In genomic region chr5:38968665-38969064, GRCh38 we compare ENCODE assay signal across 35 cellular contexts.
"Had no signal": no experiment of that assay in that cellular context is flagged by ENCODE, and none has a peak within 500 bp of the region (broad histone marks: within the 10 kb centered on the region; RNA-seq: fewer than 3 reads in every experiment).

No MANE protein-coding gene starts in this region.

- H3K4me1 ChIP-seq: adrenal gland, body of pancreas, gastroesophageal sphincter, heart left ventricle, left ventricle myocardium inferior, pancreas, prostate gland, sigmoid colon had no signal

- H3K4me3 ChIP-seq: adrenal gland, body of pancreas, gastroesophageal sphincter, heart left ventricle, left ventricle myocardium inferior, lung, pancreas, prostate gland, sigmoid colon had no signal

- DNase-seq: activated CD4-positive, alpha-beta memory T cell treated with anti-CD3 and anti-CD28 coated beads for 36 hours; activated CD4-positive, alpha-beta T cell treated with anti-CD3 and anti-CD28 coated beads, Interleukin-2, amount 10 ng/mL, durations not matched to agents 24 days and 14 days; activated CD4-positive, CD25-positive, alpha-beta regulatory T cell treated with anti-CD3 and anti-CD28 coated beads, Interleukin-2, amount 50 U/mL, for 72 hours; activated CD8-positive, alpha-beta memory T cell treated with anti-CD3 and anti-CD28 coated beads, Interleukin-2, amount 50 U/mL, for 4 hours; activated effector memory CD4-positive, alpha-beta T cell treated with anti-CD3 and anti-CD28 coated beads, Interleukin-2, amount 50 U/mL, for 16 hours; activated naive CD4-positive, alpha-beta T cell treated with anti-CD3 and anti-CD28 coated beads for 36 hours; activated naive CD8-positive, alpha-beta T cell treated with anti-CD3 and anti-CD28 coated beads for 36 hours; activated T-cell treated with anti-CD3 and anti-CD28 coated beads, Interleukin-2, amount 50 U/mL, for 1 hour; adrenal gland; aorta; body of pancreas; effector CD8-positive, alpha-beta T cell; heart left ventricle; hypothalamus; left ventricle myocardium inferior; naive B cell; nephron progenitor cell; pancreas; retina; sigmoid colon; small intestine; stimulated activated CD4-positive, alpha-beta T cell treated with anti-CD3 and anti-CD28 coated beads, Interleukin-1b, Interleukin-23, amount 100 ng/mL, for 48 hours; stimulated activated CD4-positive, alpha-beta T cell treated with anti-CD3 and anti-CD28 coated beads, Interleukin-4, amount 100 ng/mL, for 4 hours; stimulated activated CD8-positive, alpha-beta memory T cell treated with anti-CD3 and anti-CD28 coated beads, Interleukin-4, amount 100 ng/mL, for 48 hours; stimulated activated naive CD8-positive, alpha-beta T cell treated with anti-CD3 and anti-CD28 coated beads, Interleukin-15, amount 100 ng/mL, for 72 hours; substantia nigra; T-helper 17 cell; T1000; WERI-Rb-1 had no signal

- ATAC-seq: body of pancreas; gastroesophageal sphincter; heart left ventricle; pancreas; stimulated activated memory B cell treated with anti-CD40 and anti-IgM and Interleukin-4, amounts not matched to agents 10 μg/mL and 1 μg/mL and 100 μg/mL, for 72 hours; T-helper 17 cell had no signal

- H3K27me3 ChIP-seq: adrenal gland, body of pancreas, gastroesophageal sphincter, heart left ventricle, neutrophil, pancreas, sigmoid colon had no signal

- H3K9me3 ChIP-seq: adrenal gland, body of pancreas, gastroesophageal sphincter, heart left ventricle, left ventricle myocardium inferior, neutrophil, pancreas, prostate gland, sigmoid colon had no signal

- H3K27ac ChIP-seq: adrenal gland, body of pancreas, gastroesophageal sphincter, heart left ventricle, left ventricle myocardium inferior, neutrophil, pancreas, prostate gland, sigmoid colon, WERI-Rb-1 had no signal

- FAIRE-seq: colon, pancreas, small intestine had no signal
